ENCODE assay signal across 27 cellular contexts in genomic region chr10:52032681-52033629, GRCh38.
"Had no signal": no experiment of that assay in that cellular context is flagged by ENCODE, and none has a peak within 500 bp of the region (broad histone marks: within the 10 kb centered on the region; RNA-seq: fewer than 3 reads in every experiment).

No MANE protein-coding gene starts in this region.

- H3K4me1 Mint-ChIP-seq: mesothelial cell of epicardium; naive thymus-derived CD4-positive, alpha-beta T cell; stimulated activated effector memory CD8-positive, alpha-beta T cell treated with anti-CD3 and anti-CD28 coated beads, Interleukin-12 subunit alpha, Interleukin-12 subunit beta, amount 100 ng/mL, for 72 hours; stimulated activated naive CD8-positive, alpha-beta T cell treated with anti-CD3 and anti-CD28 coated beads, Interleukin-15, amount 100 ng/mL, for 72 hours had no signal

- H3K4me3 Mint-ChIP-seq: activated T-cell treated with anti-CD3 and anti-CD28 coated beads, Interleukin-2, amount 50 U/mL, for 72 hours; mesothelial cell of epicardium; naive thymus-derived CD4-positive, alpha-beta T cell; stimulated activated effector memory CD8-positive, alpha-beta T cell treated with anti-CD3 and anti-CD28 coated beads, Interleukin-12 subunit alpha, Interleukin-12 subunit beta, amount 100 ng/mL, for 72 hours; stimulated activated naive CD8-positive, alpha-beta T cell treated with anti-CD3 and anti-CD28 coated beads, Interleukin-15, amount 100 ng/mL, for 72 hours had no signal

- H2AFZ ChIP-seq: parathyroid adenoma had no signal

- H3K9ac ChIP-seq: parathyroid adenoma had no signal

- DNase-seq: activated naive CD4-positive, alpha-beta T cell; activated T-cell treated with anti-CD3 and anti-CD28 coated beads for 4 hours; activated T-cell treated with anti-CD3 and anti-CD28 coated beads, Interleukin-2, amount 50 U/mL, for 72 hours; central memory CD4-positive, alpha-beta T cell; foreskin fibroblast; heart left ventricle; hypothalamus; left cardiac atrium; left ventricle myocardium superior; mammary epithelial cell; naive thymus-derived CD4-positive, alpha-beta T cell; nucleus accumbens; psoas muscle; sigmoid colon; small intestine; stimulated activated CD4-positive, alpha-beta T cell treated with anti-CD3 and anti-CD28 coated beads, Interleukin-4, amount 100 ng/mL, for 24 hours; stimulated activated naive CD8-positive, alpha-beta T cell treated with anti-CD3 and anti-CD28 coated beads, Interleukin-15, amount 100 ng/mL, for 72 hours; substantia nigra; T-helper 9 cell; tibial artery had no signal

- H3K4me1 ChIP-seq: breast epithelium, heart left ventricle, parathyroid adenoma, sigmoid colon had no signal

- H3K79me2 ChIP-seq: parathyroid adenoma had no signal

- H3K27ac Mint-ChIP-seq: activated naive CD4-positive, alpha-beta T cell treated with anti-CD3 and anti-CD28 coated beads, Interleukin-2, amount 50 U/mL, for 72 hours; activated T-cell treated with anti-CD3 and anti-CD28 coated beads, Interleukin-2, amount 50 U/mL, for 72 hours; mesothelial cell of epicardium; naive thymus-derived CD4-positive, alpha-beta T cell; stimulated activated effector memory CD8-positive, alpha-beta T cell treated with anti-CD3 and anti-CD28 coated beads, Interleukin-12 subunit alpha, Interleukin-12 subunit beta, amount 100 ng/mL, for 72 hours had no signal

- H3K9me3 Mint-ChIP-seq: activated naive CD4-positive, alpha-beta T cell treated with anti-CD3 and anti-CD28 coated beads, Interleukin-2, amount 50 U/mL, for 72 hours had no signal

- H3K36me3 ChIP-seq: breast epithelium, heart left ventricle, sigmoid colon, tibial artery had no signal

- H3K9me3 ChIP-seq: breast epithelium, heart left ventricle, psoas muscle, sigmoid colon, tibial artery had no signal

- H3K27me3 ChIP-seq: breast epithelium, heart left ventricle, sigmoid colon, tibial artery had no signal

- H3K4me3 ChIP-seq: breast epithelium, heart left ventricle, psoas muscle, sigmoid colon, tibial artery had no signal

- H3K36me3 Mint-ChIP-seq: activated naive CD4-positive, alpha-beta T cell treated with anti-CD3 and anti-CD28 coated beads, Interleukin-2, amount 50 U/mL, for 72 hours; mesothelial cell of epicardium; naive thymus-derived CD4-positive, alpha-beta T cell; stimulated activated effector memory CD8-positive, alpha-beta T cell treated with anti-CD3 and anti-CD28 coated beads, Interleukin-12 subunit alpha, Interleukin-12 subunit beta, amount 100 ng/mL, for 72 hours had no signal

- H3K27ac ChIP-seq: breast epithelium, heart left ventricle, parathyroid adenoma, psoas muscle, sigmoid colon, tibial artery had no signal

- H3K27me3 Mint-ChIP-seq: stimulated activated naive CD8-positive, alpha-beta T cell treated with anti-CD3 and anti-CD28 coated beads, Interleukin-15, amount 100 ng/mL, for 72 hours had no signal

- FAIRE-seq: keratinocyte, small intestine, TTC549 had no signal
